In the genomic region with DNA sequence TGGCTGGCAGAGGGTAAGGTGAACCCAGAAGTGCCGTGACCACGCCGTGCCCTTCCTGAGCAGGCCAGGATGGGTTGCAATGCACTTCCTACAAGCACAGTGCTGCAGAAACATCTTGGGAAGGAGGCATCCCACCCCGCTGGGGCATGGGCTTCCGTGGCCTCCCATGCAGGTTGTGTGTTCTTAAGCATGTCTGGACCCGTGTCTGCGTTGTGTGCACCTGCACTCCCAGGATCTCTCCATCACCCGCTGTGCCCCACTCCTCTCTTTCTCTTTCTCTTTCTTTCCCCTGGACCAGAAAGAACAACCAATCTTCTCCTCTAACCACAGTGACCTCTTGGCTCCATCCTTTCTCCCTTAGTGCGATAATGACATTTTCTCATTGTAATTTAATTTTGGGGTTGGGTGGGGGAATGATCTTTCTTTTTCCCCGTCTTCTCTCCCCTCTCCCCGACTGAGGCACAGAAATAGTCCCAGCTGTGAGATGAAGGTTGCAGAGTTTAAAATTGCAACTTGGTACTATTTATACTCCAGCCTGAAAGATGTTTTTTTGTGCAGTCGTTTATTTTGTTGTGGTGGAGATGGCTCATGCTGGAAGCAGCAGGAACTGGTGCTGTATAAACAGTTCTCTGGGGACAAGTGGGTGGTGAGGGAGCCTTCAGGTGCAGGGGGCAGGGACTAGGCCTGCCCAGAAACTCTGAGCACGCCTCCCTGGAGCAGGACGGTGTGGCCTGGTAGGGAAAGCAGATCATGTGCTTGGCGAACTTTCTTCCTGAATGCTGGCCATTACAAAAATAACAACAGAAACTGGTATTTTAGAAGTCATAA, we compare ENCODE assay signal across 1 cellular context.
A peak's percentile ranks its signal among the peaks of the same experiment; 100 is the strongest.
TF ChIP-seq lines count a peak whose summit lies in the region.

No MANE protein-coding gene starts in this region.

TF ChIP-seq in GM12878, 131 proteins besides CTCF, POLR2A, EP300 and RAD21 (continues in another document):
- TF ChIP-seq HDGF (IDR thresholded peaks at IDR 0.05), result no peak
- peak; percentile 59 for TF ChIP-seq NFIC (IDR thresholded peaks at IDR 0.05; ENCODE audit: low read depth, low read length)
- no peak for TF ChIP-seq SREBF2 (IDR thresholded peaks at IDR 0.05; ENCODE audit: low read length)
- TF ChIP-seq CREM (IDR thresholded peaks at IDR 0.05; ENCODE audit: low read depth), result no peak
- no peak for TF ChIP-seq BACH1 (IDR thresholded peaks at IDR 0.05; ENCODE audit: borderline replicate concordance)
- TF ChIP-seq YBX1 (IDR thresholded peaks at IDR 0.05), result no peak
- TF ChIP-seq SMC3 (IDR thresholded peaks at IDR 0.05; ENCODE audit: borderline replicate concordance, low read length), result no peak
- TF ChIP-seq, protein P1, sequence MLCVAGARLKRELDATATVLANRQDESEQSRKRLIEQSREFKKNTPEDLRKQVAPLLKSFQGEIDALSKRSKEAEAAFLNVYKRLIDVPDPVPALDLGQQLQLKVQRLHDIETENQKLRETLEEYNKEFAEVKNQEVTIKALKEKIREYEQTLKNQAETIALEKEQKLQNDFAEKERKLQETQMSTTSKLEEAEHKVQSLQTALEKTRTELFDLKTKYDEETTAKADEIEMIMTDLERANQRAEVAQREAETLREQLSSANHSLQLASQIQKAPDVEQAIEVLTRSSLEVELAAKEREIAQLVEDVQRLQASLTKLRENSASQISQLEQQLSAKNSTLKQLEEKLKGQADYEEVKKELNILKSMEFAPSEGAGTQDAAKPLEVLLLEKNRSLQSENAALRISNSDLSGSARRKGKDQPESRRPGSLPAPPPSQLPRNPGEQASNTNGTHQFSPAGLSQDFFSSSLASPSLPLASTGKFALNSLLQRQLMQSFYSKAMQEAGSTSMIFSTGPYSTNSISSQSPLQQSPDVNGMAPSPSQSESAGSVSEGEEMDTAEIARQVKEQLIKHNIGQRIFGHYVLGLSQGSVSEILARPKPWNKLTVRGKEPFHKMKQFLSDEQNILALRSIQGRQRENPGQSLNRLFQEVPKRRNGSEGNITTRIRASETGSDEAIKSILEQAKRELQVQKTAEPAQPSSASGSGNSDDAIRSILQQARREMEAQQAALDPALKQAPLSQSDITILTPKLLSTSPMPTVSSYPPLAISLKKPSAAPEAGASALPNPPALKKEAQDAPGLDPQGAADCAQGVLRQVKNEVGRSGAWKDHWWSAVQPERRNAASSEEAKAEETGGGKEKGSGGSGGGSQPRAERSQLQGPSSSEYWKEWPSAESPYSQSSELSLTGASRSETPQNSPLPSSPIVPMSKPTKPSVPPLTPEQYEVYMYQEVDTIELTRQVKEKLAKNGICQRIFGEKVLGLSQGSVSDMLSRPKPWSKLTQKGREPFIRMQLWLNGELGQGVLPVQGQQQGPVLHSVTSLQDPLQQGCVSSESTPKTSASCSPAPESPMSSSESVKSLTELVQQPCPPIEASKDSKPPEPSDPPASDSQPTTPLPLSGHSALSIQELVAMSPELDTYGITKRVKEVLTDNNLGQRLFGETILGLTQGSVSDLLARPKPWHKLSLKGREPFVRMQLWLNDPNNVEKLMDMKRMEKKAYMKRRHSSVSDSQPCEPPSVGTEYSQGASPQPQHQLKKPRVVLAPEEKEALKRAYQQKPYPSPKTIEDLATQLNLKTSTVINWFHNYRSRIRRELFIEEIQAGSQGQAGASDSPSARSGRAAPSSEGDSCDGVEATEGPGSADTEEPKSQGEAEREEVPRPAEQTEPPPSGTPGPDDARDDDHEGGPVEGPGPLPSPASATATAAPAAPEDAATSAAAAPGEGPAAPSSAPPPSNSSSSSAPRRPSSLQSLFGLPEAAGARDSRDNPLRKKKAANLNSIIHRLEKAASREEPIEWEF (IDR thresholded peaks at IDR 0.05; ENCODE audit: insufficient replicate concordance, low read depth, low read length), result peak; percentile 22
- TF ChIP-seq SMAD5 (IDR thresholded peaks at IDR 0.05; ENCODE audit: low read depth), result no peak
- TF ChIP-seq, protein P2, sequence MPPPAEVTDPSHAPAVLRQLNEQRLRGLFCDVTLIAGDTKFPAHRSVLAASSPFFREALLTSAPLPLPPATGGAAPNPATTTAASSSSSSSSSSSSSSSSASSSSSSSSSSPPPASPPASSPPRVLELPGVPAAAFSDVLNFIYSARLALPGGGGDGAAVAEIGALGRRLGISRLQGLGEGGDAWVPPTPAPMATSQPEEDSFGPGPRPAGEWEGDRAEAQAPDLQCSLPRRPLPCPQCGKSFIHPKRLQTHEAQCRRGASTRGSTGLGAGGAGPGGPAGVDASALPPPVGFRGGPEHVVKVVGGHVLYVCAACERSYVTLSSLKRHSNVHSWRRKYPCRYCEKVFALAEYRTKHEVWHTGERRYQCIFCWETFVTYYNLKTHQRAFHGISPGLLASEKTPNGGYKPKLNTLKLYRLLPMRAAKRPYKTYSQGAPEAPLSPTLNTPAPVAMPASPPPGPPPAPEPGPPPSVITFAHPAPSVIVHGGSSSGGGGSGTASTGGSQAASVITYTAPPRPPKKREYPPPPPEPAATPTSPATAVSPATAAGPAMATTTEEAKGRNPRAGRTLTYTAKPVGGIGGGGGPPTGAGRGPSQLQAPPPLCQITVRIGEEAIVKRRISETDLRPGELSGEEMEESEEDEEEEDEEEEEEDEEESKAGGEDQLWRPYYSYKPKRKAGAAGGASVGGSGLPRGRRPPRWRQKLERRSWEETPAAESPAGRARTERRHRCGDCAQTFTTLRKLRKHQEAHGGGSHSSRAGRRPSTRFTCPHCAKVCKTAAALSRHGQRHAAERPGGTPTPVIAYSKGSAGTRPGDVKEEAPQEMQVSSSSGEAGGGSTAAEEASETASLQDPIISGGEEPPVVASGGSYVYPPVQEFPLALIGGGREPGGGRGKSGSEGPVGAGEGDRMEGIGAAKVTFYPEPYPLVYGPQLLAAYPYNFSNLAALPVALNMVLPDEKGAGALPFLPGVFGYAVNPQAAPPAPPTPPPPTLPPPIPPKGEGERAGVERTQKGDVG (CRISPR knock-in tag; IDR thresholded peaks at IDR 0.05), result no peak
- 0 out of 3 replicates have a peak, but pooled peaks have one; percentile 35 for TF ChIP-seq POU2F2 (IDR thresholded peaks at IDR 0.05; ENCODE audit: borderline replicate concordance, low read depth, low read length)
- TF ChIP-seq ZNF217 (IDR thresholded peaks at IDR 0.05), result no peak
- peak; percentile 65 to 69; a peak in 3 of 4 replicates for TF ChIP-seq IKZF2 (IDR thresholded peaks at IDR 0.05)
- peak; percentile 39; the same call in 1 of the 2 replicates for TF ChIP-seq MXI1 (IDR thresholded peaks at IDR 0.05; ENCODE audit: low read depth, low read length)
- no peak for TF ChIP-seq LARP7 (IDR thresholded peaks at IDR 0.05)
- TF ChIP-seq, protein P3, sequence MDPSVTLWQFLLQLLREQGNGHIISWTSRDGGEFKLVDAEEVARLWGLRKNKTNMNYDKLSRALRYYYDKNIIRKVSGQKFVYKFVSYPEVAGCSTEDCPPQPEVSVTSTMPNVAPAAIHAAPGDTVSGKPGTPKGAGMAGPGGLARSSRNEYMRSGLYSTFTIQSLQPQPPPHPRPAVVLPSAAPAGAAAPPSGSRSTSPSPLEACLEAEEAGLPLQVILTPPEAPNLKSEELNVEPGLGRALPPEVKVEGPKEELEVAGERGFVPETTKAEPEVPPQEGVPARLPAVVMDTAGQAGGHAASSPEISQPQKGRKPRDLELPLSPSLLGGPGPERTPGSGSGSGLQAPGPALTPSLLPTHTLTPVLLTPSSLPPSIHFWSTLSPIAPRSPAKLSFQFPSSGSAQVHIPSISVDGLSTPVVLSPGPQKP (IDR thresholded peaks at IDR 0.05; ENCODE audit: low read depth, low read length), result peak; percentile 10; the same call in 1 of the 2 replicates
- TF ChIP-seq BCL11A (IDR thresholded peaks at IDR 0.05; ENCODE audit: low read depth, low read length), result no peak
- TF ChIP-seq, protein P4, sequence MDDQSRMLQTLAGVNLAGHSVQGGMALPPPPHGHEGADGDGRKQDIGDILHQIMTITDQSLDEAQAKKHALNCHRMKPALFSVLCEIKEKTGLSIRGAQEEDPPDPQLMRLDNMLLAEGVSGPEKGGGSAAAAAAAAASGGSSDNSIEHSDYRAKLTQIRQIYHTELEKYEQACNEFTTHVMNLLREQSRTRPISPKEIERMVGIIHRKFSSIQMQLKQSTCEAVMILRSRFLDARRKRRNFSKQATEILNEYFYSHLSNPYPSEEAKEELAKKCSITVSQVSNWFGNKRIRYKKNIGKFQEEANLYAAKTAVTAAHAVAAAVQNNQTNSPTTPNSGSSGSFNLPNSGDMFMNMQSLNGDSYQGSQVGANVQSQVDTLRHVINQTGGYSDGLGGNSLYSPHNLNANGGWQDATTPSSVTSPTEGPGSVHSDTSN (IDR thresholded peaks at IDR 0.05; ENCODE audit: insufficient replicate concordance, low read depth, low read length), result no peak
- TF ChIP-seq YY1 (IDR thresholded peaks at IDR 0.05; ENCODE audit: low read depth, low read length), result no peak
- TF ChIP-seq BHLHE40 (IDR thresholded peaks at IDR 0.05; ENCODE audit: borderline replicate concordance in 1 of 2, low read depth in 2 of 2, low read length in 1 of 2), result peak; percentile 39 to 61; a peak in 3 of 4 replicates
- peak; percentile 59 for TF ChIP-seq IKZF1 (conservative IDR thresholded peaks at IDR 0.05)
- TF ChIP-seq SIX5 (IDR thresholded peaks at IDR 0.05; ENCODE audit: low read depth, low read length, severe bottlenecking), result no peak
- TF ChIP-seq SMARCA5 (IDR thresholded peaks at IDR 0.05), result no peak
- no peak for TF ChIP-seq ATF3 (IDR thresholded peaks at IDR 0.05; ENCODE audit: borderline replicate concordance, extremely low read depth, low read depth, low read length)
- no peak for TF ChIP-seq PAX8 (IDR thresholded peaks at IDR 0.05)
- TF ChIP-seq, protein P5, sequence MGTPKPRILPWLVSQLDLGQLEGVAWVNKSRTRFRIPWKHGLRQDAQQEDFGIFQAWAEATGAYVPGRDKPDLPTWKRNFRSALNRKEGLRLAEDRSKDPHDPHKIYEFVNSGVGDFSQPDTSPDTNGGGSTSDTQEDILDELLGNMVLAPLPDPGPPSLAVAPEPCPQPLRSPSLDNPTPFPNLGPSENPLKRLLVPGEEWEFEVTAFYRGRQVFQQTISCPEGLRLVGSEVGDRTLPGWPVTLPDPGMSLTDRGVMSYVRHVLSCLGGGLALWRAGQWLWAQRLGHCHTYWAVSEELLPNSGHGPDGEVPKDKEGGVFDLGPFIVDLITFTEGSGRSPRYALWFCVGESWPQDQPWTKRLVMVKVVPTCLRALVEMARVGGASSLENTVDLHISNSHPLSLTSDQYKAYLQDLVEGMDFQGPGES (IDR thresholded peaks at IDR 0.05), result no peak
- TF ChIP-seq, protein P6, sequence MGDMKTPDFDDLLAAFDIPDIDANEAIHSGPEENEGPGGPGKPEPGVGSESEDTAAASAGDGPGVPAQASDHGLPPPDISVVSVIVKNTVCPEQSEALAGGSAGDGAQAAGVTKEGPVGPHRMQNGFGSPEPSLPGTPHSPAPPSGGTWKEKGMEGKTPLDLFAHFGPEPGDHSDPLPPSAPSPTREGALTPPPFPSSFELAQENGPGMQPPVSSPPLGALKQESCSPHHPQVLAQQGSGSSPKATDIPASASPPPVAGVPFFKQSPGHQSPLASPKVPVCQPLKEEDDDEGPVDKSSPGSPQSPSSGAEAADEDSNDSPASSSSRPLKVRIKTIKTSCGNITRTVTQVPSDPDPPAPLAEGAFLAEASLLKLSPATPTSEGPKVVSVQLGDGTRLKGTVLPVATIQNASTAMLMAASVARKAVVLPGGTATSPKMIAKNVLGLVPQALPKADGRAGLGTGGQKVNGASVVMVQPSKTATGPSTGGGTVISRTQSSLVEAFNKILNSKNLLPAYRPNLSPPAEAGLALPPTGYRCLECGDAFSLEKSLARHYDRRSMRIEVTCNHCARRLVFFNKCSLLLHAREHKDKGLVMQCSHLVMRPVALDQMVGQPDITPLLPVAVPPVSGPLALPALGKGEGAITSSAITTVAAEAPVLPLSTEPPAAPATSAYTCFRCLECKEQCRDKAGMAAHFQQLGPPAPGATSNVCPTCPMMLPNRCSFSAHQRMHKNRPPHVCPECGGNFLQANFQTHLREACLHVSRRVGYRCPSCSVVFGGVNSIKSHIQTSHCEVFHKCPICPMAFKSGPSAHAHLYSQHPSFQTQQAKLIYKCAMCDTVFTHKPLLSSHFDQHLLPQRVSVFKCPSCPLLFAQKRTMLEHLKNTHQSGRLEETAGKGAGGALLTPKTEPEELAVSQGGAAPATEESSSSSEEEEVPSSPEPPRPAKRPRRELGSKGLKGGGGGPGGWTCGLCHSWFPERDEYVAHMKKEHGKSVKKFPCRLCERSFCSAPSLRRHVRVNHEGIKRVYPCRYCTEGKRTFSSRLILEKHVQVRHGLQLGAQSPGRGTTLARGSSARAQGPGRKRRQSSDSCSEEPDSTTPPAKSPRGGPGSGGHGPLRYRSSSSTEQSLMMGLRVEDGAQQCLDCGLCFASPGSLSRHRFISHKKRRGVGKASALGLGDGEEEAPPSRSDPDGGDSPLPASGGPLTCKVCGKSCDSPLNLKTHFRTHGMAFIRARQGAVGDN (IDR thresholded peaks at IDR 0.05), result peak; percentile 81
- TF ChIP-seq SMAD1 (IDR thresholded peaks at IDR 0.05; ENCODE audit: low read depth, partially characterized antibody), result no peak
- no peak for TF ChIP-seq SRF (IDR thresholded peaks at IDR 0.05; ENCODE audit: low read depth in 2 of 2, low read length in 2 of 2)
- TF ChIP-seq, protein P7, sequence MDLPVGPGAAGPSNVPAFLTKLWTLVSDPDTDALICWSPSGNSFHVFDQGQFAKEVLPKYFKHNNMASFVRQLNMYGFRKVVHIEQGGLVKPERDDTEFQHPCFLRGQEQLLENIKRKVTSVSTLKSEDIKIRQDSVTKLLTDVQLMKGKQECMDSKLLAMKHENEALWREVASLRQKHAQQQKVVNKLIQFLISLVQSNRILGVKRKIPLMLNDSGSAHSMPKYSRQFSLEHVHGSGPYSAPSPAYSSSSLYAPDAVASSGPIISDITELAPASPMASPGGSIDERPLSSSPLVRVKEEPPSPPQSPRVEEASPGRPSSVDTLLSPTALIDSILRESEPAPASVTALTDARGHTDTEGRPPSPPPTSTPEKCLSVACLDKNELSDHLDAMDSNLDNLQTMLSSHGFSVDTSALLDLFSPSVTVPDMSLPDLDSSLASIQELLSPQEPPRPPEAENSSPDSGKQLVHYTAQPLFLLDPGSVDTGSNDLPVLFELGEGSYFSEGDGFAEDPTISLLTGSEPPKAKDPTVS (IDR thresholded peaks at IDR 0.05; ENCODE audit: low read depth, low read length), result no peak
- TF ChIP-seq POLR2AphosphoS2 (IDR thresholded peaks at IDR 0.05; ENCODE audit: low read depth, low read length), result no peak
- TF ChIP-seq TCF12 (IDR thresholded peaks at IDR 0.05; ENCODE audit: low read depth, low read length), result 0 out of 2 replicates have a peak, but pooled peaks have one; percentile 24
- TF ChIP-seq EED (IDR thresholded peaks at IDR 0.05; ENCODE audit: low read depth), result peak; percentile 39
- TF ChIP-seq CBX5 (IDR thresholded peaks at IDR 0.05; ENCODE audit: low read depth), result no peak
- no peak for TF ChIP-seq NFYA (IDR thresholded peaks at IDR 0.05; ENCODE audit: borderline replicate concordance, low read depth, low read length)
- peak; percentile 54; the same call in 1 of the 2 replicates for TF ChIP-seq RELB (IDR thresholded peaks at IDR 0.05; ENCODE audit: low read depth)
